8 cellular contexts compared by ENCODE assay signal in genomic region chr7:139776486-139777303, GRCh38. TPM values are rescaled to one million over a fixed set of nuclear protein-coding genes. Genes with fewer than 3 reads are reported as not detected.
DNase-seq lines count a peak whose midpoint lies in the region; ATAC-seq and TF ChIP-seq lines count a peak whose summit lies in the region.

No MANE protein-coding gene starts in this region.

- H3K27me3 ChIP-seq in cardiac muscle cell (no peaks in the 10 kb centered on the region), fibroblast of lung (ENCODE audit: control insufficient read depth, insufficient read depth, low read length) (no peaks in the 10 kb centered on the region), vagina (no peaks in the 10 kb centered on the region)

- no peak overlapping the region for H2AFZ ChIP-seq in fibroblast of lung (ENCODE audit: low read length)

- peak overlapping the region; percentile 92 to 99 (median 97) for H3K4me3 Mint-ChIP-seq in naive thymus-derived CD8-positive, alpha-beta T cell

- POLR2A ChIA-PET in naive thymus-derived CD8-positive, alpha-beta T cell (lab: Charles Lee) = interaction anchor here (1.4 to 3.8 kb wide), 4 partner anchors 9 to 401 kb away, joined by 3 to 51 read pairs (median 3); partner anchors contain the start of gene KDM7A

- H3K36me3 Mint-ChIP-seq in naive thymus-derived CD8-positive, alpha-beta T cell = peaks cover 0 to 5% (median 2%) of the 10 kb centered on the region in 3 donors

- H3K4me3 ChIP-seq in cardiac muscle cell (peak overlapping the region; percentile 87), fibroblast of lung (replicated peaks in 1 of 4; ENCODE audit: control extremely low read depth in 1 of 4, insufficient read depth in 1 of 4, low read depth in 3 of 4, low read length in 4 of 4) (peak overlapping the region; percentile 73 to 100 (median 88)), vagina (peak overlapping the region; percentile 63 to 92)

- no peak for TF ChIP-seq POLR2A in vagina (IDR thresholded peaks at IDR 0.05)

- TF ChIP-seq CTCF in cardiac muscle cell (IDR thresholded peaks at IDR 0.05; ENCODE audit: low read depth, low read length) = no peak
- no peak for TF ChIP-seq CTCF in fibroblast of lung (conservative IDR thresholded peaks at IDR 0.05 in 1 of 2, IDR thresholded peaks at IDR 0.05 in 1 of 2; ENCODE audit: low read depth in 1 of 2, low read length in 2 of 2)
- TF ChIP-seq CTCF in vagina (IDR thresholded peaks at IDR 0.05) = no peak

- H3K4me1 ChIP-seq in cardiac muscle cell (ENCODE audit: low read depth) (peaks cover 21% of the 10 kb centered on the region), fibroblast of lung (ENCODE audit: control insufficient read depth, extremely low read depth, insufficient read depth, low read length) (peaks cover 16% of the 10 kb centered on the region), vagina (peaks cover 29% of the 10 kb centered on the region)

- H4K20me1 ChIP-seq in fibroblast of lung (ENCODE audit: control insufficient read depth, extremely low read depth, insufficient read depth, low read length) = no peaks in the 10 kb centered on the region

- intact Hi-C loops in cardiac septum (cut with DNase I) (loop anchor here (2.0 to 5.0 kb wide), 3 partner anchors 44 to 226 kb away; no protein-coding TSS in a partner anchor), vagina (cut with DNase I) (loop anchor here (5.0 to 10.0 kb wide), 4 partner anchors 39 to 226 kb away; no protein-coding TSS in a partner anchor)

- no peaks in the 10 kb centered on the region for H3K36me3 ChIP-seq in cardiac muscle cell
- H3K36me3 ChIP-seq in fibroblast of lung (ENCODE audit: control insufficient read depth, insufficient read depth, low read length) = no peaks in the 10 kb centered on the region
- H3K36me3 ChIP-seq in vagina = no peaks in the 10 kb centered on the region

- H3K4me2 ChIP-seq in fibroblast of lung (ENCODE audit: extremely low read depth, insufficient read depth, low read length) = peak overlapping the region; percentile 83

- H3K9ac ChIP-seq in fibroblast of lung (ENCODE audit: insufficient read depth, low read length) = peak overlapping the region; percentile 60

- DNase-seq in cardiac muscle cell (ENCODE audit: low read depth in 1 of 2, low spot score in 1 of 2) = peak; percentile 41 to 50
- no peak for DNase-seq in cardiac septum (ENCODE audit: low spot score)
- peak; percentile 41 for DNase-seq in NCI-H146 treated with DMSO at 0.1 percent for 48 hours (lab: John Stamatoyannopoulos, UW; ENCODE audit: unreplicated experiment)
- DNase-seq in activated T-cell treated with anti-CD3 and anti-CD28 coated beads, Interleukin-2, amount 50 U/mL, for 48 hours = peak; percentile 47 to 55
- DNase-seq in fibroblast of lung (ENCODE audit: low read depth in 2 of 2) = peak; percentile 65
- DNase-seq in naive thymus-derived CD8-positive, alpha-beta T cell = peak in 6 of 10 donors; percentile 10 to 46 (median 26)
- DNase-seq in vagina (ENCODE audit: extremely low spot score in 2 of 2) = no peak
- DNase-seq in NCI-H446 treated with DMSO at 0.1 percent for 48 hours (lab: John Stamatoyannopoulos, UW) = no peak

- H3K27ac Mint-ChIP-seq in naive thymus-derived CD8-positive, alpha-beta T cell = peak overlapping the region; percentile 93 to 99 (median 96)

- peaks cover 2 to 22% (median 12%) of the 10 kb centered on the region in 5 donors for H3K27me3 Mint-ChIP-seq in naive thymus-derived CD8-positive, alpha-beta T cell

- ATAC-seq in naive thymus-derived CD8-positive, alpha-beta T cell = peak; percentile 12 to 21

- H3K9me3 Mint-ChIP-seq in naive thymus-derived CD8-positive, alpha-beta T cell = no peaks in the 10 kb centered on the region

- H3K9me3 ChIP-seq in cardiac muscle cell (ENCODE audit: low read depth) (no peaks in the 10 kb centered on the region), fibroblast of lung (ENCODE audit: control insufficient read depth, insufficient read depth, low read depth, low read length) (no peaks in the 10 kb centered on the region), vagina (no peaks in the 10 kb centered on the region)

- H3K27ac ChIP-seq in cardiac muscle cell (peak overlapping the region; percentile 76), fibroblast of lung (ENCODE audit: insufficient read depth, low read length) (peak overlapping the region; percentile 85), vagina (peak overlapping the region; percentile 95)

- peaks cover 39 to 61% (median 53%) of the 10 kb centered on the region in 4 donors for H3K4me1 Mint-ChIP-seq in naive thymus-derived CD8-positive, alpha-beta T cell

- peaks cover 49% of the 10 kb centered on the region for H3K79me2 ChIP-seq in fibroblast of lung (ENCODE audit: control insufficient read depth, insufficient read depth, low read length)

RNA-seq across cellular contexts. Expression of gene HIPK2, which starts 1.1 kb away (rescaled TPM):
- total RNA-seq in cardiac muscle cell (35.9 and 47.0 TPM in 2 replicates), cardiac septum (218 TPM), fibroblast of lung (9.2 and 11.1 TPM in 2 replicates), vagina (21.9 TPM)
- polyA plus RNA-seq in cardiac muscle cell (23.2 and 29.6 TPM in 2 replicates), fibroblast of lung (10.1 and 19.8 TPM in 2 replicates)
- polyA plus RNA-seq in fibroblast of lung (2012) = 10.1 and 11.3 TPM in 2 replicates
- polyA minus RNA-seq in fibroblast of lung (ENCODE audit: low replicate concordance) = 54.5 and 86.5 TPM in 2 replicates
- 10 to 100 TPM; 28.7 to 32.9 TPM for total RNA-seq in naive thymus-derived CD8-positive, alpha-beta T cell
- 1 to 10 TPM; 2.1 to 4.3 (median 3.1) TPM for polyA plus RNA-seq in naive thymus-derived CD8-positive, alpha-beta T cell

RNA-seq across cellular contexts. Expression of gene TBXAS1, which starts 52.4 kb away (rescaled TPM):
- total RNA-seq in cardiac muscle cell (0.83 and 4.1 TPM in 2 replicates), cardiac septum (4.3 TPM), fibroblast of lung (1.3 and 2.1 TPM in 2 replicates), vagina (18.4 TPM)
- polyA plus RNA-seq in cardiac muscle cell (2.9 and 6.2 TPM in 2 replicates), fibroblast of lung (1.5 and 3.3 TPM in 2 replicates)
- polyA plus RNA-seq in fibroblast of lung (2012) = 1.3 and 3.3 TPM in 2 replicates
- polyA minus RNA-seq in fibroblast of lung (ENCODE audit: low replicate concordance) = 6.6 TPM in 1 of 2 replicates, not detected in the other
- total RNA-seq in naive thymus-derived CD8-positive, alpha-beta T cell = 1 to 10 TPM; 1.6 to 2.7 TPM
- 1 to 10 TPM in 1 of 3 donors, under 1 TPM in 2; 0.41 to 1.1 (median 0.75) TPM for polyA plus RNA-seq in naive thymus-derived CD8-positive, alpha-beta T cell

Comparison
In these comparisons a context has a peak if more than half of its experiments do, and no peak if none do; other contexts are left out.
1. DNase-seq: peak in cardiac muscle cell (2 of 2), NCI-H146 treated with DMSO at 0.1 percent for 48 hours (single experiment), activated T-cell treated with anti-CD3 and anti-CD28 coated beads, Interleukin-2, amount 50 U/mL, for 48 hours (2 of 2), fibroblast of lung (2 of 2) and naive thymus-derived CD8-positive, alpha-beta T cell (6 of 10); none in cardiac septum (single experiment), vagina (0 of 2) and NCI-H446 treated with DMSO at 0.1 percent for 48 hours (single experiment).
2. Peak in every context shown above with its lines, with median percentiles within 50 percentile points of each other: H3K27ac ChIP-seq and H3K4me3 ChIP-seq.